In genomic region chr2:84919885-84920580, GRCh38 we compare ENCODE assay signal across 8 cellular contexts. TPM values are rescaled to one million over a fixed set of nuclear protein-coding genes. Genes with fewer than 3 reads are reported as not detected.
DNase-seq lines count a peak whose midpoint lies in the region; ATAC-seq and TF ChIP-seq lines count a peak whose summit lies in the region.

No MANE protein-coding gene starts in this region.

- H3K36me3 ChIP-seq in PC-9 (ENCODE audit: low read depth) (no peaks in the 10 kb centered on the region), subcutaneous abdominal adipose tissue (ENCODE audit: control insufficient read depth in 5 of 5, insufficient read depth in 5 of 5, low read length in 5 of 5) (no peaks in the 10 kb centered on the region)

- H3F3A ChIP-seq in PC-9 (ENCODE audit: insufficient read depth, low read depth), result peaks cover 17% of the 10 kb centered on the region

- H3K79me2 ChIP-seq in PC-9 (ENCODE audit: low read depth), result no peaks in the 10 kb centered on the region

- no peak for TF ChIP-seq CTCF in 22Rv1 (IDR thresholded peaks at IDR 0.05)
- TF ChIP-seq CTCF in PC-9 (conservative IDR thresholded peaks at IDR 0.05), result no peak
- no peak for TF ChIP-seq CTCF in lower leg skin (IDR thresholded peaks at IDR 0.05)

- H3K9me2 ChIP-seq in PC-9 (ENCODE audit: insufficient read depth), result no peaks in the 10 kb centered on the region

- no peaks in the 10 kb centered on the region for H4K20me1 ChIP-seq in PC-9 (ENCODE audit: insufficient read depth)

- H3K4me2 ChIP-seq in PC-9, result peak overlapping the region; percentile 76

- H3K9me3 ChIP-seq in PC-9 (ENCODE audit: insufficient read depth, low read depth), result no peaks in the 10 kb centered on the region
- no peaks in the 10 kb centered on the region for H3K9me3 ChIP-seq in subcutaneous abdominal adipose tissue (ENCODE audit: control insufficient read depth in 5 of 5, low read length in 5 of 5)

- POLR2A ChIA-PET in PC-9 (lab: Charles Lee; ENCODE audit: unreplicated experiment), result interaction anchor here (1.0 to 1.4 kb wide), 2 partner anchors 13 to 27 kb away, joined by 9 to 55 read pairs; no protein-coding TSS in a partner anchor

- H3K9ac ChIP-seq in subcutaneous abdominal adipose tissue (ENCODE audit: low read length in 5 of 5), result peak overlapping the region in 3 of 5 donors; percentile 43 to 82 (median 62)

- H3K4me1 ChIP-seq in PC-9 (replicated peaks; ENCODE audit: insufficient read depth), result peaks cover 17% of the 10 kb centered on the region
- peaks cover 0 to 21% (median 13%) of the 10 kb centered on the region in 5 donors for H3K4me1 ChIP-seq in subcutaneous abdominal adipose tissue (ENCODE audit: control insufficient read depth in 5 of 5, insufficient read depth in 5 of 5, low read length in 5 of 5)

- peak overlapping the region; percentile 73 for H2AFZ ChIP-seq in PC-9

- peak overlapping the region; percentile 54 for H3K27ac ChIP-seq in 22Rv1
- peak overlapping the region; percentile 93 for H3K27ac ChIP-seq in PC-9
- peak overlapping the region; percentile 95 for H3K27ac ChIP-seq in subcutaneous abdominal adipose tissue (ENCODE audit: low read depth, low read length)

- CTCF ChIA-PET in PC-9 (lab: Charles Lee), result interaction anchor here (0.7 kb wide), 1 partner anchor 31 kb away, joined by 15 read pairs; no protein-coding TSS in a partner anchor

- DNase-seq in PC-9 (peak; percentile 56 to 88), brain pericyte (ENCODE audit: low read depth, low spot score) (peak; percentile 61), lower leg skin (ENCODE audit: low spot score in 2 of 2) (peak; percentile 65 to 87), NOMO-1 treated with dmso at 0.1 percent for 144 hours (lab: John Stamatoyannopoulos, UW; ENCODE audit: unreplicated experiment) (no peak)

- H3K4me3 ChIP-seq in PC-9 (peak overlapping the region; percentile 27; the same call in 1 of the 2 replicates), lower leg skin (ENCODE audit: low read depth, poor library complexity, severe bottlenecking) (no peak overlapping the region), subcutaneous abdominal adipose tissue (ENCODE audit: low read depth in 1 of 5, low read length in 5 of 5) (peak overlapping the region in 4 of 5 donors; percentile 17 to 37 (median 20))

- intact Hi-C loops in PC-9 (cut with micrococcal nuclease; ENCODE audit: unreplicated experiment), result loop anchor here (1.0 to 10.0 kb wide), 2 partner anchors 13 to 265 kb away; no protein-coding TSS in a partner anchor
- intact Hi-C loops in lower leg skin (cut with DNase I; ENCODE audit: low total_unique reads), result no loop called here

- H3K27me3 ChIP-seq in PC-9 (ENCODE audit: insufficient read depth, low read depth) (no peaks in the 10 kb centered on the region), subcutaneous abdominal adipose tissue (ENCODE audit: control insufficient read depth in 5 of 5, insufficient read depth in 4 of 5, low read length in 5 of 5) (no peaks in the 10 kb centered on the region)

- ATAC-seq in GM18505 (IDR thresholded peaks at IDR 0.05; ENCODE audit: unreplicated experiment) (peak; percentile 41), HG02885 (IDR thresholded peaks at IDR 0.05; ENCODE audit: poor library complexity, unreplicated experiment) (peak; percentile 54)

- BruUV-seq in PC-9 (replicated peaks; lab: Mats Ljungman, UMichigan), result TSS peak; percentile 92

- TF ChIP-seq POLR2A in GM18505 (IDR thresholded peaks at IDR 0.05; ENCODE audit: borderline replicate concordance, extremely low read depth, insufficient read depth, insufficient read length) (peak; percentile 52), lower leg skin (IDR thresholded peaks at IDR 0.05) (no peak)

- WGBS in lower leg skin, 2 donors, result 6 to 15% methylated on average over 7 of the region's 7 CpGs

RNA-seq across cellular contexts. Expression of gene TMSB10, which starts 14.6 kb away (rescaled TPM):
- total RNA-seq in PC-9 (2021), result 1,668 and 1,769 TPM in 2 replicates
- 1,000 to 10,000 TPM in 2 of 4 donors, 100 to 1,000 TPM in 2; 774 to 1,415 (median 1,103) TPM for total RNA-seq in lower leg skin

RNA-seq across cellular contexts. Expression of gene TRABD2A, which starts 39.1 kb away (rescaled TPM):
- total RNA-seq in PC-9 (2021) (0.88 and 2.2 TPM in 2 replicates), lower leg skin (1 to 10 TPM in 2 of 4 donors, under 1 TPM in 1, not detected in 1; 0.17 to 2.1 (median 1.5) TPM)

RNA-seq across cellular contexts. Expression of gene KCMF1, which starts 50.9 kb away (rescaled TPM):
- 95.3 and 97.8 TPM in 2 replicates for total RNA-seq in PC-9 (2021)
- 10 to 100 TPM; 35.2 to 51.7 (median 39.9) TPM for total RNA-seq in lower leg skin
